In the genomic region with DNA sequence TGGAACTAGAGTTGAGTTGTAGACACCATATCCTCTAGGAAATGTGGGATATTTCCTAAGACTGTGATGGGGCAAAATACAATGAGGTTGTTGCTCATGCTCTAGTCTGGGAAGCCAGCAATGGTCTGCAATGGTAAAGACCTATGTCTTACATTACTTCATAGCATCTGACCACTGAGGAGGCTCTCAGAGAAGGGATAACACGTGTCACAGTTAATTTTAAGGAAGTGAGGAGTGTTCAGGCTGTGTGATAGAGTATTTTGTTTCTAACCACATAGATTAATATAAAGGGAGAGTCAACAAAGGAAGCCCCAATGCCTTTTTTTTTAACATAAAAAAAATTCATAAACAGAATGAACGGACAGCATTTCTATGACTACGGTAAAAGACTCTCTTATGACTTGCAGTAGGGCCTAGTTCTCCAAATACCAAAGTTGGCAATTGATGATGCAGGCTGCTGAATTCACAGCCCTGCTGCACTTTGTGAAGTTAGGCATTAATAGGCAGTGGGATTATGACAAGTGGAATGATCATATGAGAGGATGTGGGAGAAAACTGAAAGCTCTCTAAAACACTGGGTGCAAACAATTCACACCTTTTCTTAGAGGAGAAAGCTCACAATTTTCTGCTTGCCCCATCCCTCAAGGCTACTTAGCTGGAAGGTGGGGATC, we compare ENCODE assay signal across 16 cellular contexts. TPM values are rescaled to one million over a fixed set of nuclear protein-coding genes. Genes with fewer than 3 reads are reported as not detected.
A peak's percentile ranks its signal among the peaks of the same experiment; 100 is the strongest.
DNase-seq lines count a peak whose midpoint lies in the region; ATAC-seq, FAIRE-seq and TF ChIP-seq lines count a peak whose summit lies in the region.
"Had no signal": no experiment of that assay in that cellular context is flagged by ENCODE, and none has a peak within 500 bp of the region (broad histone marks: within the 10 kb centered on the region; RNA-seq: fewer than 3 reads in every experiment).

No MANE protein-coding gene starts in this region.

- no peak for DNase-seq in GM12891 (ENCODE audit: insufficient read length, low spot score)
- DNase-seq in keratinocyte (ENCODE audit: low read depth, low spot score), result no peak
- DNase-seq in urothelium cell line (ENCODE audit: low spot score), result no peak
- no peak for DNase-seq in left colon
- no peak for DNase-seq in GM03348 (ENCODE audit: low spot score)
- DNase-seq: activated CD4-positive, alpha-beta T cell treated with anti-CD3 and anti-CD28 coated beads, Interleukin-2, amount 50 U/mL, for 1 hour; NCI-H1417 treated with DMSO at 0.1 percent for 48 hours had no signal

- peak overlapping the region; percentile 73 for H3K27ac ChIP-seq in ACC112 (ENCODE audit: low read depth, low read length)
- H3K27ac ChIP-seq in keratinocyte (ENCODE audit: control insufficient read depth, insufficient read depth, low read length), result peak overlapping the region; percentile 27

- H3K4me1 ChIP-seq in ACC112 (ENCODE audit: control insufficient read depth, insufficient read depth, low read length, unreplicated experiment) (peaks cover 16% of the 10 kb centered on the region), keratinocyte (ENCODE audit: control insufficient read depth, extremely low read depth, insufficient read depth, low read length) (peaks cover 15% of the 10 kb centered on the region)

- intact Hi-C loops in left colon (cut with DNase I, micrococcal nuclease), result no loop called here

- no peak overlapping the region for H3K9ac ChIP-seq in keratinocyte (ENCODE audit: control insufficient read depth, extremely low read depth, insufficient read depth, low read length)

- H2AFZ ChIP-seq in ACC112 (ENCODE audit: low read length, unreplicated experiment) (no peak overlapping the region), keratinocyte (ENCODE audit: control insufficient read depth, low read length) (no peak overlapping the region)

- H3K4me2 ChIP-seq in keratinocyte (ENCODE audit: control insufficient read depth, extremely low read depth, insufficient read depth, low read depth, low read length), result peak overlapping the region; percentile 35

- H3K9me1 ChIP-seq in keratinocyte (ENCODE audit: control insufficient read depth, extremely low read depth, insufficient read depth, low read length), result no peaks in the 10 kb centered on the region

- no peak for TF ChIP-seq CTCF in keratinocyte (optimal IDR thresholded peaks at IDR 0.05 in 1 of 3, IDR thresholded peaks at IDR 0.05 in 1 of 3, conservative IDR thresholded peaks at IDR 0.05 in 1 of 3; ENCODE audit: extremely low read depth in 1 of 3, insufficient read depth in 2 of 3, low read length in 3 of 3)

- H3K4me3 ChIP-seq in ACC112 (ENCODE audit: low read depth, low read length) (no peak overlapping the region), keratinocyte (ENCODE audit: control insufficient read depth in 2 of 3, extremely low read depth in 1 of 3, insufficient read depth in 2 of 3, low read depth in 1 of 3, low read length in 3 of 3) (no peak overlapping the region)
- H3K4me3 ChIP-seq: skin epidermis had no signal

- dilution Hi-C loops in keratinocyte (cut with MboI; ENCODE audit: extremely low pct_ligation_motif_present, low sequenced_read_pairs), result no loop called here

- no peaks in the 10 kb centered on the region for H3K36me3 ChIP-seq in ACC112 (ENCODE audit: insufficient read depth, low read length)
- H3K36me3 ChIP-seq in keratinocyte (ENCODE audit: control insufficient read depth in 2 of 2, extremely low read depth in 1 of 2, insufficient read depth in 2 of 2, low read length in 2 of 2), result peaks cover 0 to 1% of the 10 kb centered on the region in 2 experiments

- FAIRE-seq in GM12891 (lab: Jason Lieb, UNC) (no peak), keratinocyte (lab: Jason Lieb, UNC) (no peak), urothelium cell line (lab: Jason Lieb, UNC) (no peak)
- FAIRE-seq: H54 had no signal

- H4K20me1 ChIP-seq in keratinocyte (ENCODE audit: control insufficient read depth, extremely low read depth, insufficient read depth, low read length), result no peaks in the 10 kb centered on the region

- no peak for TF ChIP-seq POLR2A in GM12891 (IDR thresholded peaks at IDR 0.05; ENCODE audit: low read depth, low read length)

- H3K79me2 ChIP-seq in ACC112 (ENCODE audit: control insufficient read depth, insufficient read depth, low read length, unreplicated experiment), result no peaks in the 10 kb centered on the region
- no peaks in the 10 kb centered on the region for H3K79me2 ChIP-seq in keratinocyte (ENCODE audit: control insufficient read depth, insufficient read depth, low read length)

- H3K9me3 ChIP-seq in keratinocyte (ENCODE audit: control insufficient read depth, low read depth, low read length), result no peaks in the 10 kb centered on the region

- ATAC-seq in SK-N-SH treated with all-trans-retinoic acid at 6 μM for 48 hours, result peak; percentile 11
- ATAC-seq in left colon, result no peak
- no peak for ATAC-seq in GM18520 (IDR thresholded peaks at IDR 0.05; ENCODE audit: unreplicated experiment)

- H3K27me3 ChIP-seq in ACC112 (ENCODE audit: insufficient read depth, low read length) (no peaks in the 10 kb centered on the region), keratinocyte (ENCODE audit: control insufficient read depth, extremely low read depth, insufficient read depth, low read length) (no peaks in the 10 kb centered on the region)

TF ChIP-seq in GM12891, 5 proteins besides CTCF, POLR2A, EP300 and RAD21:
- TF ChIP-seq POLR2AphosphoS5 (IDR thresholded peaks at IDR 0.05; ENCODE audit: low read depth, low read length) (no peak), SPI1 (IDR thresholded peaks at IDR 0.05; ENCODE audit: low read depth, low read length) (peak; percentile 56), TAF1 (IDR thresholded peaks at IDR 0.05; ENCODE audit: low read depth, low read length) (no peak), PAX5 (IDR thresholded peaks at IDR 0.05; ENCODE audit: insufficient read depth, low read length, severe bottlenecking) (no peak)

TF ChIP-seq in SK-N-SH treated with all-trans-retinoic acid at 6 μM for 48 hours, 23 proteins besides CTCF, POLR2A, EP300 and RAD21 (continues in another document):
- TF ChIP-seq TOX (CRISPR knock-in tag; IDR thresholded peaks at IDR 0.05; ENCODE audit: borderline replicate concordance) (no peak), BACH2 (CRISPR knock-in tag; IDR thresholded peaks at IDR 0.05; ENCODE audit: borderline replicate concordance) (no peak), SNAI2 (CRISPR knock-in tag; IDR thresholded peaks at IDR 0.05) (no peak), ZFP30 (CRISPR knock-in tag; IDR thresholded peaks at IDR 0.05) (no peak), RARB (CRISPR knock-in tag; IDR thresholded peaks at IDR 0.05) (no peak)
- TF ChIP-seq, protein P1, sequence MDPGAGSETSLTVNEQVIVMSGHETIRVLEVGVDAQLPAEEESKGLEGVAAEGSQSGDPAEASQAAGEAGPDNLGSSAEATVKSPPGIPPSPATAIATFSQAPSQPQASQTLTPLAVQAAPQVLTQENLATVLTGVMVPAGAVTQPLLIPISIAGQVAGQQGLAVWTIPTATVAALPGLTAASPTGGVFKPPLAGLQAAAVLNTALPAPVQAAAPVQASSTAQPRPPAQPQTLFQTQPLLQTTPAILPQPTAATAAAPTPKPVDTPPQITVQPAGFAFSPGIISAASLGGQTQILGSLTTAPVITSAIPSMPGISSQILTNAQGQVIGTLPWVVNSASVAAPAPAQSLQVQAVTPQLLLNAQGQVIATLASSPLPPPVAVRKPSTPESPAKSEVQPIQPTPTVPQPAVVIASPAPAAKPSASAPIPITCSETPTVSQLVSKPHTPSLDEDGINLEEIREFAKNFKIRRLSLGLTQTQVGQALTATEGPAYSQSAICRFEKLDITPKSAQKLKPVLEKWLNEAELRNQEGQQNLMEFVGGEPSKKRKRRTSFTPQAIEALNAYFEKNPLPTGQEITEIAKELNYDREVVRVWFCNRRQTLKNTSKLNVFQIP (CRISPR knock-in tag; IDR thresholded peaks at IDR 0.05; ENCODE audit: borderline replicate concordance, low read depth), result no peak

RNA-seq across cellular contexts. Expression of a gene that starts 13.7 kb away (rescaled TPM):
- polyA plus RNA-seq in GM12891 (2012; ENCODE audit: low read depth, missing spikeins), result not detected
- polyA plus RNA-seq in keratinocyte, result 1.1 to 2.5 TPM (median 1.5 TPM) in 3 replicates
- 0.05 TPM for polyA plus RNA-seq in keratinocyte (2011; ENCODE audit: low read depth)
- polyA plus RNA-seq in keratinocyte (2011; cell fraction: cytosol; rRNA removed), result 0.64 and 0.68 TPM in 2 replicates
- 1.5 and 1.7 TPM in 2 replicates for polyA plus RNA-seq in keratinocyte (2011; cell fraction: nucleus; rRNA removed)
- polyA plus RNA-seq in keratinocyte (2012; ENCODE audit: low replicate concordance), result 0.18 and 2.2 TPM in 2 replicates
- polyA minus RNA-seq in keratinocyte, result 1.9 to 2.8 TPM (median 2.2 TPM) in 3 replicates
- 1.3 TPM for polyA minus RNA-seq in keratinocyte (2011; cell fraction: cytosol; rRNA and poly(A)+ RNA removed)
- polyA minus RNA-seq in keratinocyte (2011; cell fraction: nucleus; rRNA and poly(A)+ RNA removed), result 1.6 and 2.4 TPM in 2 replicates
- total RNA-seq in left colon, result under 1 TPM in 1 of 2 donors, not detected in 1; 0.27 TPM
- total RNA-seq: subcutaneous adipose tissue had no signal
- polyA plus RNA-seq: IgD-negative memory B cell had no signal

RNA-seq across cellular contexts. Expression of a gene that starts 27.7 kb away (rescaled TPM):
- polyA plus RNA-seq in GM12891 (2012; ENCODE audit: low read depth, missing spikeins), result 0.12 TPM
- polyA plus RNA-seq in keratinocyte, result 2.4 to 11.7 TPM (median 5.1 TPM) in 3 replicates
- polyA plus RNA-seq in keratinocyte (2011; ENCODE audit: low read depth), result 18.6 TPM
- 3.6 and 3.8 TPM in 2 replicates for polyA plus RNA-seq in keratinocyte (2011; cell fraction: cytosol; rRNA removed)
- 4.4 and 5.5 TPM in 2 replicates for polyA plus RNA-seq in keratinocyte (2011; cell fraction: nucleus; rRNA removed)
- 2.6 and 106 TPM in 2 replicates for polyA plus RNA-seq in keratinocyte (2012; ENCODE audit: low replicate concordance)
- polyA minus RNA-seq in keratinocyte, result 0.96 to 6.7 TPM (median 1.8 TPM) in 3 replicates
- 2.7 TPM for polyA minus RNA-seq in keratinocyte (2011; cell fraction: cytosol; rRNA and poly(A)+ RNA removed)
- 0.62 and 1.3 TPM in 2 replicates for polyA minus RNA-seq in keratinocyte (2011; cell fraction: nucleus; rRNA and poly(A)+ RNA removed)
- not detected for total RNA-seq in left colon
- total RNA-seq: fibroblast of villous mesenchyme, lung microvascular endothelial cell, subcutaneous adipose tissue had no signal
- polyA plus RNA-seq: IgD-negative memory B cell had no signal

RNA-seq across cellular contexts. Expression of a gene that starts 37.0 kb away (rescaled TPM):
- not detected for polyA plus RNA-seq in GM12891 (2012; ENCODE audit: low read depth, missing spikeins)
- 0.32 to 2.9 TPM (median 1.8 TPM) in 3 replicates for polyA plus RNA-seq in keratinocyte
- polyA plus RNA-seq in keratinocyte (2011; ENCODE audit: low read depth), result 23.6 TPM
- polyA plus RNA-seq in keratinocyte (2011; cell fraction: cytosol; rRNA removed), result 0.47 and 3.5 TPM in 2 replicates
- polyA plus RNA-seq in keratinocyte (2011; cell fraction: nucleus; rRNA removed), result 1.1 and 6.8 TPM in 2 replicates
- 2.0 and 60.6 TPM in 2 replicates for polyA plus RNA-seq in keratinocyte (2012; ENCODE audit: low replicate concordance)
- 0.59 to 2.0 TPM in 2 of 3 replicates, not detected in the other for polyA minus RNA-seq in keratinocyte
- polyA minus RNA-seq in keratinocyte (2011; cell fraction: cytosol; rRNA and poly(A)+ RNA removed), result not detected
- 1.3 TPM in 1 of 2 replicates, not detected in the other for polyA minus RNA-seq in keratinocyte (2011; cell fraction: nucleus; rRNA and poly(A)+ RNA removed)
- under 1 TPM in 1 of 2 donors, not detected in 1; 0.92 TPM for total RNA-seq in left colon
- total RNA-seq: fibroblast of villous mesenchyme, lung microvascular endothelial cell, subcutaneous adipose tissue had no signal
- polyA plus RNA-seq: IgD-negative memory B cell had no signal
